ENCODE assay signal across 1 cellular context in genomic region chr7:35037526-35038339, GRCh38.
TF ChIP-seq lines count a peak whose summit lies in the region.

No MANE protein-coding gene starts in this region.

TF ChIP-seq in K562, 482 proteins besides CTCF, POLR2A, EP300 and RAD21 (continued from another document and continues in another):
- TF ChIP-seq, protein P1, sequence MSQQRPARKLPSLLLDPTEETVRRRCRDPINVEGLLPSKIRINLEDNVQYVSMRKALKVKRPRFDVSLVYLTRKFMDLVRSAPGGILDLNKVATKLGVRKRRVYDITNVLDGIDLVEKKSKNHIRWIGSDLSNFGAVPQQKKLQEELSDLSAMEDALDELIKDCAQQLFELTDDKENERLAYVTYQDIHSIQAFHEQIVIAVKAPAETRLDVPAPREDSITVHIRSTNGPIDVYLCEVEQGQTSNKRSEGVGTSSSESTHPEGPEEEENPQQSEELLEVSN (IDR thresholded peaks at IDR 0.05; ENCODE audit: borderline replicate concordance in 1 of 2, extremely low read depth in 1 of 2, insufficient read depth in 1 of 2, insufficient read length in 1 of 2, low read depth in 1 of 2, low read length in 1 of 2, poor library complexity in 1 of 2, severe bottlenecking in 1 of 2) = peak; percentile 28 to 76
- no peak for TF ChIP-seq ZNF140 (CRISPR knock-in tag; IDR thresholded peaks at IDR 0.05)
- no peak for TF ChIP-seq POLR3A (IDR thresholded peaks at IDR 0.05; ENCODE audit: borderline replicate concordance, extremely low read depth, insufficient read depth, insufficient read length)
- TF ChIP-seq, protein P2, sequence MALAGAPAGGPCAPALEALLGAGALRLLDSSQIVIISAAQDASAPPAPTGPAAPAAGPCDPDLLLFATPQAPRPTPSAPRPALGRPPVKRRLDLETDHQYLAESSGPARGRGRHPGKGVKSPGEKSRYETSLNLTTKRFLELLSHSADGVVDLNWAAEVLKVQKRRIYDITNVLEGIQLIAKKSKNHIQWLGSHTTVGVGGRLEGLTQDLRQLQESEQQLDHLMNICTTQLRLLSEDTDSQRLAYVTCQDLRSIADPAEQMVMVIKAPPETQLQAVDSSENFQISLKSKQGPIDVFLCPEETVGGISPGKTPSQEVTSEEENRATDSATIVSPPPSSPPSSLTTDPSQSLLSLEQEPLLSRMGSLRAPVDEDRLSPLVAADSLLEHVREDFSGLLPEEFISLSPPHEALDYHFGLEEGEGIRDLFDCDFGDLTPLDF (CRISPR knock-in tag; IDR thresholded peaks at IDR 0.05) = peak; percentile 36; the same call in 1 of the 2 replicates
- TF ChIP-seq PCBP1 (IDR thresholded peaks at IDR 0.05; ENCODE audit: low read depth, low read length, poor library complexity, severe bottlenecking) = no peak
- TF ChIP-seq NFIX (CRISPR knock-in tag; IDR thresholded peaks at IDR 0.05; ENCODE audit: low read depth) = no peak
- TF ChIP-seq, protein P3, sequence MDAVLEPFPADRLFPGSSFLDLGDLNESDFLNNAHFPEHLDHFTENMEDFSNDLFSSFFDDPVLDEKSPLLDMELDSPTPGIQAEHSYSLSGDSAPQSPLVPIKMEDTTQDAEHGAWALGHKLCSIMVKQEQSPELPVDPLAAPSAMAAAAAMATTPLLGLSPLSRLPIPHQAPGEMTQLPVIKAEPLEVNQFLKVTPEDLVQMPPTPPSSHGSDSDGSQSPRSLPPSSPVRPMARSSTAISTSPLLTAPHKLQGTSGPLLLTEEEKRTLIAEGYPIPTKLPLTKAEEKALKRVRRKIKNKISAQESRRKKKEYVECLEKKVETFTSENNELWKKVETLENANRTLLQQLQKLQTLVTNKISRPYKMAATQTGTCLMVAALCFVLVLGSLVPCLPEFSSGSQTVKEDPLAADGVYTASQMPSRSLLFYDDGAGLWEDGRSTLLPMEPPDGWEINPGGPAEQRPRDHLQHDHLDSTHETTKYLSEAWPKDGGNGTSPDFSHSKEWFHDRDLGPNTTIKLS (IDR thresholded peaks at IDR 0.05; ENCODE audit: borderline replicate concordance, low read depth) = peak; percentile 40; the same call in 1 of the 2 replicates
- no peak for TF ChIP-seq NR4A1 (CRISPR knock-in tag; IDR thresholded peaks at IDR 0.05)
- TF ChIP-seq NR4A1 (tag; IDR thresholded peaks at IDR 0.05) = no peak
- no peak for TF ChIP-seq ZNF707 (CRISPR knock-in tag; conservative IDR thresholded peaks at IDR 0.05)
- TF ChIP-seq, protein P4, sequence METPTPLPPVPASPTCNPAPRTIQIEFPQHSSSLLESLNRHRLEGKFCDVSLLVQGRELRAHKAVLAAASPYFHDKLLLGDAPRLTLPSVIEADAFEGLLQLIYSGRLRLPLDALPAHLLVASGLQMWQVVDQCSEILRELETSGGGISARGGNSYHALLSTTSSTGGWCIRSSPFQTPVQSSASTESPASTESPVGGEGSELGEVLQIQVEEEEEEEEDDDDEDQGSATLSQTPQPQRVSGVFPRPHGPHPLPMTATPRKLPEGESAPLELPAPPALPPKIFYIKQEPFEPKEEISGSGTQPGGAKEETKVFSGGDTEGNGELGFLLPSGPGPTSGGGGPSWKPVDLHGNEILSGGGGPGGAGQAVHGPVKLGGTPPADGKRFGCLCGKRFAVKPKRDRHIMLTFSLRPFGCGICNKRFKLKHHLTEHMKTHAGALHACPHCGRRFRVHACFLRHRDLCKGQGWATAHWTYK (CRISPR knock-in tag; IDR thresholded peaks at IDR 0.05) = no peak
- no peak for TF ChIP-seq HOXB6 (CRISPR knock-in tag; IDR thresholded peaks at IDR 0.05; ENCODE audit: borderline replicate concordance)
- no peak for TF ChIP-seq RFX5 (IDR thresholded peaks at IDR 0.05; ENCODE audit: low read depth, low read length)
- TF ChIP-seq ZKSCAN8 (CRISPR knock-in tag; IDR thresholded peaks at IDR 0.05) = no peak
- TF ChIP-seq RBM22 (IDR thresholded peaks at IDR 0.05; ENCODE audit: low read depth, low read length, poor library complexity, severe bottlenecking) = peak; percentile 67
- peak; percentile 13; the same call in 1 of the 2 replicates for TF ChIP-seq NCOR1 (IDR thresholded peaks at IDR 0.05)
- no peak for TF ChIP-seq ZBTB5 (IDR thresholded peaks at IDR 0.05)
- TF ChIP-seq ZZZ3 (IDR thresholded peaks at IDR 0.05) = no peak
- TF ChIP-seq, protein P5, sequence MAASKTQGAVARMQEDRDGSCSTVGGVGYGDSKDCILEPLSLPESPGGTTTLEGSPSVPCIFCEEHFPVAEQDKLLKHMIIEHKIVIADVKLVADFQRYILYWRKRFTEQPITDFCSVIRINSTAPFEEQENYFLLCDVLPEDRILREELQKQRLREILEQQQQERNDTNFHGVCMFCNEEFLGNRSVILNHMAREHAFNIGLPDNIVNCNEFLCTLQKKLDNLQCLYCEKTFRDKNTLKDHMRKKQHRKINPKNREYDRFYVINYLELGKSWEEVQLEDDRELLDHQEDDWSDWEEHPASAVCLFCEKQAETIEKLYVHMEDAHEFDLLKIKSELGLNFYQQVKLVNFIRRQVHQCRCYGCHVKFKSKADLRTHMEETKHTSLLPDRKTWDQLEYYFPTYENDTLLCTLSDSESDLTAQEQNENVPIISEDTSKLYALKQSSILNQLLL (CRISPR knock-in tag; IDR thresholded peaks at IDR 0.05; ENCODE audit: borderline replicate concordance) = no peak
- TF ChIP-seq SMARCB1 (IDR thresholded peaks at IDR 0.05; ENCODE audit: insufficient read length, low read depth) = no peak
- no peak for TF ChIP-seq EHMT2 (IDR thresholded peaks at IDR 0.05)
- TF ChIP-seq CBX2 (IDR thresholded peaks at IDR 0.05; ENCODE audit: insufficient read depth, low read length, poor library complexity, severe bottlenecking) = no peak
- TF ChIP-seq HIVEP1 (CRISPR knock-in tag; IDR thresholded peaks at IDR 0.05) = no peak
- TF ChIP-seq KLF6 (CRISPR knock-in tag; IDR thresholded peaks at IDR 0.05; ENCODE audit: borderline replicate concordance) = no peak
- TF ChIP-seq, protein P6, sequence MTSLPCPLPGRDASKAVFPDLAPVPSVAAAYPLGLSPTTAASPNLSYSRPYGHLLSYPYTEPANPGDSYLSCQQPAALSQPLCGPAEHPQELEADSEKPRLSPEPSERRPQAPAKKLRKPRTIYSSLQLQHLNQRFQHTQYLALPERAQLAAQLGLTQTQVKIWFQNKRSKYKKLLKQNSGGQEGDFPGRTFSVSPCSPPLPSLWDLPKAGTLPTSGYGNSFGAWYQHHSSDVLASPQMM (CRISPR knock-in tag; IDR thresholded peaks at IDR 0.05) = no peak
- TF ChIP-seq ZNF217 (CRISPR knock-in tag; IDR thresholded peaks at IDR 0.05) = no peak
- TF ChIP-seq ZNF766 (CRISPR knock-in tag; conservative IDR thresholded peaks at IDR 0.05) = peak; percentile 13; the same call in 1 of the 2 replicates
- TF ChIP-seq TFE3 (CRISPR knock-in tag; IDR thresholded peaks at IDR 0.05) = no peak
- no peak for TF ChIP-seq STAG1 (CRISPR knock-in tag; IDR thresholded peaks at IDR 0.05; ENCODE audit: borderline replicate concordance)
- no peak for TF ChIP-seq NCOA6 (IDR thresholded peaks at IDR 0.05)
- TF ChIP-seq ZNF146 (CRISPR knock-in tag; IDR thresholded peaks at IDR 0.05; ENCODE audit: unreplicated experiment) = no peak
- TF ChIP-seq, protein P7, sequence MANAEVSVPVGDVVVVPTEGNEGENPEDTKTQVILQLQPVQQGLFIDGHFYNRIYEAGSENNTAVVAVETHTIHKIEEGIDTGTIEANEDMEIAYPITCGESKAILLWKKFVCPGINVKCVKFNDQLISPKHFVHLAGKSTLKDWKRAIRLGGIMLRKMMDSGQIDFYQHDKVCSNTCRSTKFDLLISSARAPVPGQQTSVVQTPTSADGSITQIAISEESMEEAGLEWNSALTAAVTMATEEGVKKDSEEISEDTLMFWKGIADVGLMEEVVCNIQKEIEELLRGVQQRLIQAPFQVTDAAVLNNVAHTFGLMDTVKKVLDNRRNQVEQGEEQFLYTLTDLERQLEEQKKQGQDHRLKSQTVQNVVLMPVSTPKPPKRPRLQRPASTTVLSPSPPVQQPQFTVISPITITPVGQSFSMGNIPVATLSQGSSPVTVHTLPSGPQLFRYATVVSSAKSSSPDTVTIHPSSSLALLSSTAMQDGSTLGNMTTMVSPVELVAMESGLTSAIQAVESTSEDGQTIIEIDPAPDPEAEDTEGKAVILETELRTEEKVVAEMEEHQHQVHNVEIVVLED (CRISPR knock-in tag; IDR thresholded peaks at IDR 0.05) = 0 out of 2 replicates have a peak, but pooled peaks have one; percentile 13
- no peak for TF ChIP-seq TCF15 (CRISPR knock-in tag; IDR thresholded peaks at IDR 0.05)
- no peak for TF ChIP-seq ZNF75A (CRISPR knock-in tag; IDR thresholded peaks at IDR 0.05)
- TF ChIP-seq ZNF184 (CRISPR knock-in tag; IDR thresholded peaks at IDR 0.05) = no peak
- TF ChIP-seq, protein P8, sequence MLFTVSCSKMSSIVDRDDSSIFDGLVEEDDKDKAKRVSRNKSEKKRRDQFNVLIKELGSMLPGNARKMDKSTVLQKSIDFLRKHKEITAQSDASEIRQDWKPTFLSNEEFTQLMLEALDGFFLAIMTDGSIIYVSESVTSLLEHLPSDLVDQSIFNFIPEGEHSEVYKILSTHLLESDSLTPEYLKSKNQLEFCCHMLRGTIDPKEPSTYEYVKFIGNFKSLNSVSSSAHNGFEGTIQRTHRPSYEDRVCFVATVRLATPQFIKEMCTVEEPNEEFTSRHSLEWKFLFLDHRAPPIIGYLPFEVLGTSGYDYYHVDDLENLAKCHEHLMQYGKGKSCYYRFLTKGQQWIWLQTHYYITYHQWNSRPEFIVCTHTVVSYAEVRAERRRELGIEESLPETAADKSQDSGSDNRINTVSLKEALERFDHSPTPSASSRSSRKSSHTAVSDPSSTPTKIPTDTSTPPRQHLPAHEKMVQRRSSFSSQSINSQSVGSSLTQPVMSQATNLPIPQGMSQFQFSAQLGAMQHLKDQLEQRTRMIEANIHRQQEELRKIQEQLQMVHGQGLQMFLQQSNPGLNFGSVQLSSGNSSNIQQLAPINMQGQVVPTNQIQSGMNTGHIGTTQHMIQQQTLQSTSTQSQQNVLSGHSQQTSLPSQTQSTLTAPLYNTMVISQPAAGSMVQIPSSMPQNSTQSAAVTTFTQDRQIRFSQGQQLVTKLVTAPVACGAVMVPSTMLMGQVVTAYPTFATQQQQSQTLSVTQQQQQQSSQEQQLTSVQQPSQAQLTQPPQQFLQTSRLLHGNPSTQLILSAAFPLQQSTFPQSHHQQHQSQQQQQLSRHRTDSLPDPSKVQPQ (CRISPR knock-in tag; IDR thresholded peaks at IDR 0.05; ENCODE audit: borderline replicate concordance) = no peak
- TF ChIP-seq HNRNPLL (IDR thresholded peaks at IDR 0.05; ENCODE audit: low read depth, low read length, poor library complexity, severe bottlenecking) = no peak
- TF ChIP-seq ZNF436 (CRISPR knock-in tag; IDR thresholded peaks at IDR 0.05) = no peak
- TF ChIP-seq ZNF699 (CRISPR knock-in tag; IDR thresholded peaks at IDR 0.05; ENCODE audit: insufficient replicate concordance) = no peak
- no peak for TF ChIP-seq ARID1B (IDR thresholded peaks at IDR 0.05)
- no peak for TF ChIP-seq TARDBP (IDR thresholded peaks at IDR 0.05)
- peak in 1 of 2 experiments; percentile 79; a peak in 1 of 4 replicates for TF ChIP-seq SIN3A (IDR thresholded peaks at IDR 0.05; ENCODE audit: borderline replicate concordance in 2 of 2, control insufficient read depth in 1 of 2, low read depth in 2 of 2, low read length in 2 of 2)
- TF ChIP-seq ZBTB7A (IDR thresholded peaks at IDR 0.05; ENCODE audit: borderline replicate concordance, control insufficient read depth, low read depth, low read length) = peak; percentile 65
- no peak for TF ChIP-seq ZNF57 (CRISPR knock-in tag; IDR thresholded peaks at IDR 0.05)
- no peak for TF ChIP-seq SP2 (IDR thresholded peaks at IDR 0.05; ENCODE audit: extremely low read depth, low read depth, low read length, poor library complexity, severe bottlenecking)
- no peak for TF ChIP-seq ADNP (tag; IDR thresholded peaks at IDR 0.05)
- no peak for TF ChIP-seq CBX5 (IDR thresholded peaks at IDR 0.05; ENCODE audit: borderline replicate concordance, low read depth)
- no peak for TF ChIP-seq FOXP1 (CRISPR knock-in tag; IDR thresholded peaks at IDR 0.05)
- TF ChIP-seq BRF1 (IDR thresholded peaks at IDR 0.05; ENCODE audit: borderline replicate concordance, extremely low read depth, insufficient read length) = no peak
- no peak for TF ChIP-seq ELF4 (CRISPR knock-in tag; IDR thresholded peaks at IDR 0.05)
- no peak for TF ChIP-seq HLTF (IDR thresholded peaks at IDR 0.05)
- no peak for TF ChIP-seq PATZ1 (CRISPR knock-in tag; IDR thresholded peaks at IDR 0.05; ENCODE audit: borderline replicate concordance)
